10 cellular contexts compared by ENCODE assay signal in the genomic region with DNA sequence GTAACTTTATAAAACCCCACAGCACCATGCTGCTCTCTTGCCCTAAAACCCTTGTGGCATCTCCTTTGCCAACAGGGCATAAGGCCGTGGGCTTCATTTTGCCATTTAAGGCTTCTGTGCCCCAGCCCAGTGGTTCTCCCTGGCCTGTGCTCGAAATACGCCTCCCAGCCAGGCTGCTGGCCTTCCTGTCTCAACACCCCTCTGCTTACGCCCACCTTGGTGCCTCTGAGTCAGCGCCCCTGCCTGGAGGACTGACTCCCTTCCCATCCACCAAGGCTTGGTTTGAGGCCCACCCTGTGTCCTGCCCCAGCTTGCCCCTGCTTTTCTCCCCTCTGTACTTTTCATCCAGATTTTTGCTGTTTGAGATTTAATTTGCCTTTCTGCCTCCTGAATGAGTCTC. TPM values are rescaled to one million over a fixed set of nuclear protein-coding genes. Genes with fewer than 3 reads are reported as not detected.
DNase-seq lines count a peak whose midpoint lies in the region; ATAC-seq, FAIRE-seq and TF ChIP-seq lines count a peak whose summit lies in the region.
"Not testable (repeated sequence)": the region's sequence is repeated elsewhere in the genome, so short reads cannot be mapped to it uniquely, and the experiment has no call there.
"Had no signal": no experiment of that assay in that cellular context is flagged by ENCODE, and none has a peak within 500 bp of the region (broad histone marks: within the 10 kb centered on the region; RNA-seq: fewer than 3 reads in every experiment).

No MANE protein-coding gene starts in this region.

- TF ChIP-seq RAD21 in IMR-90 (IDR thresholded peaks at IDR 0.05; ENCODE audit: low read length), result not testable (repeated sequence)

- not testable (repeated sequence) for H3K4me3 ChIP-seq in IMR-90 (ENCODE audit: insufficient read depth, low read depth, low read length); endothelial cell of umbilical vein (replicated peaks in 1 of 3; ENCODE audit: insufficient read depth in 1 of 3, low read depth in 1 of 3, low read length in 3 of 3)
- H3K4me3 ChIP-seq in left ventricle myocardium inferior (peak overlapping the region; percentile 44), thoracic aorta (peak overlapping the region; percentile 72)

- peak; percentile 43 for FAIRE-seq in endothelial cell of umbilical vein (lab: Jason Lieb, UNC)

- peaks cover 16% of the 10 kb centered on the region for H3K27me3 Mint-ChIP-seq in activated CD8-positive, alpha-beta T cell treated with anti-CD3 and anti-CD28 coated beads for 36 hours

- not testable (repeated sequence) for H3K36me3 Mint-ChIP-seq in activated CD8-positive, alpha-beta T cell treated with anti-CD3 and anti-CD28 coated beads for 36 hours (ENCODE audit: low read depth); stimulated activated effector memory CD8-positive, alpha-beta T cell treated with anti-CD3 and anti-CD28 coated beads, Interleukin-12 subunit alpha, Interleukin-12 subunit beta, amount 100 ng/mL, for 72 hours

- not testable (repeated sequence) for H3K18ac ChIP-seq in IMR-90 (ENCODE audit: low read depth, low read length)

- not testable (repeated sequence) for H3K9me3 Mint-ChIP-seq in activated CD8-positive, alpha-beta T cell treated with anti-CD3 and anti-CD28 coated beads for 36 hours; stimulated activated effector memory CD8-positive, alpha-beta T cell treated with anti-CD3 and anti-CD28 coated beads, Interleukin-12 subunit alpha, Interleukin-12 subunit beta, amount 100 ng/mL, for 72 hours

- DNase-seq in ELR (ENCODE audit: low read depth) (peak; percentile 52), IMR-90 (peak; percentile 54)
- DNase-seq in activated CD8-positive, alpha-beta T cell treated with anti-CD3 and anti-CD28 coated beads for 36 hours, result peak; percentile 64
- DNase-seq in endothelial cell of umbilical vein (ENCODE audit: low read depth, low spot score); left ventricle myocardium inferior; stimulated activated effector memory CD8-positive, alpha-beta T cell treated with anti-CD3 and anti-CD28 coated beads, Interleukin-12 subunit alpha, Interleukin-12 subunit beta, amount 100 ng/mL, for 72 hours (ENCODE audit: low spot score in 2 of 2); thoracic aorta (ENCODE audit: low spot score): not testable (repeated sequence)

- not testable (repeated sequence) for H3K27ac Mint-ChIP-seq in activated CD8-positive, alpha-beta T cell treated with anti-CD3 and anti-CD28 coated beads for 36 hours; stimulated activated effector memory CD8-positive, alpha-beta T cell treated with anti-CD3 and anti-CD28 coated beads, Interleukin-12 subunit alpha, Interleukin-12 subunit beta, amount 100 ng/mL, for 72 hours

- not testable (repeated sequence) for H3K27me3 ChIP-seq in IMR-90 (ENCODE audit: control insufficient read depth, insufficient read depth, low read length); left ventricle myocardium inferior (ENCODE audit: low read depth); thoracic aorta (replicated peaks; ENCODE audit: insufficient read depth)
- H3K27me3 ChIP-seq in endothelial cell of umbilical vein (ENCODE audit: control insufficient read depth in 2 of 2, insufficient read depth in 2 of 2, low read length in 2 of 2), result peaks cover 21 to 32% of the 10 kb centered on the region in 2 experiments

- H2BK120ac ChIP-seq in IMR-90 (ENCODE audit: low read depth, low read length), result not testable (repeated sequence)

- H2AK9ac ChIP-seq in IMR-90 (replicated peaks; ENCODE audit: low read depth, low read length, poor library complexity), result not testable (repeated sequence)

- not testable (repeated sequence) for ATAC-seq in IMR-90 (ENCODE audit: low read depth); thoracic aorta (ENCODE audit: insufficient number of reproducible peaks, low FRiP score, low read depth)
- peak; percentile 76 for ATAC-seq in activated CD8-positive, alpha-beta T cell treated with anti-CD3 and anti-CD28 coated beads for 36 hours
- ATAC-seq in stimulated activated effector memory CD8-positive, alpha-beta T cell treated with anti-CD3 and anti-CD28 coated beads, Interleukin-12 subunit alpha, Interleukin-12 subunit beta, amount 100 ng/mL, for 72 hours, result peak; percentile 33

- in situ Hi-C loops in IMR-90 (cut with MboI; ENCODE audit: low sequenced_read_pairs), result not testable (repeated sequence)

- not testable (repeated sequence) for H2AK5ac ChIP-seq in IMR-90 (ENCODE audit: low read depth, low read length)

- not testable (repeated sequence) for H4K20me1 ChIP-seq in IMR-90 (ENCODE audit: insufficient read depth, low read length); endothelial cell of umbilical vein (replicated peaks; ENCODE audit: control insufficient read depth, extremely low read depth, insufficient read depth, low read length)

- not testable (repeated sequence) for H4K91ac ChIP-seq in IMR-90 (ENCODE audit: insufficient read depth, low read depth, low read length)

- not testable (repeated sequence) for H4K8ac ChIP-seq in IMR-90 (ENCODE audit: low read depth in 2 of 2, low read length in 2 of 2)

- not testable (repeated sequence) for H3K4me1 Mint-ChIP-seq in activated CD8-positive, alpha-beta T cell treated with anti-CD3 and anti-CD28 coated beads for 36 hours (ENCODE audit: low read depth); stimulated activated effector memory CD8-positive, alpha-beta T cell treated with anti-CD3 and anti-CD28 coated beads, Interleukin-12 subunit alpha, Interleukin-12 subunit beta, amount 100 ng/mL, for 72 hours

- H3K79me1 ChIP-seq in IMR-90 (ENCODE audit: low read depth in 1 of 2, low read length in 2 of 2), result peaks cover 4 to 38% of the 10 kb centered on the region in 2 experiments

- H3K4me1 ChIP-seq in IMR-90 (ENCODE audit: control insufficient read depth, insufficient read depth, low read length) (peaks cover 18% of the 10 kb centered on the region), left ventricle myocardium inferior (peaks cover 48% of the 10 kb centered on the region), thoracic aorta (ENCODE audit: control insufficient read depth in 1 of 2, low read depth in 2 of 2) (peaks cover 23 to 58% of the 10 kb centered on the region in 2 donors)
- H3K4me1 ChIP-seq in endothelial cell of umbilical vein (ENCODE audit: control insufficient read depth, extremely low read depth, insufficient read depth, low read length), result not testable (repeated sequence)

- H3K27ac ChIP-seq in IMR-90 (ENCODE audit: insufficient read depth, low read length); endothelial cell of umbilical vein (ENCODE audit: insufficient read depth, low read depth, low read length); left ventricle myocardium inferior (replicated peaks): not testable (repeated sequence)
- H3K27ac ChIP-seq in thoracic aorta, result peak overlapping the region in 1 of 2 donors; percentile 99

- H3K9ac ChIP-seq in IMR-90 (ENCODE audit: low read depth, low read length); endothelial cell of umbilical vein (replicated peaks; ENCODE audit: extremely low read depth, insufficient read depth, low read length): not testable (repeated sequence)

- TF ChIP-seq CTCF in IMR-90 (conservative IDR thresholded peaks at IDR 0.05; ENCODE audit: low read depth, low read length); activated CD8-positive, alpha-beta T cell treated with anti-CD3 and anti-CD28 coated beads for 36 hours (IDR thresholded peaks at IDR 0.05); endothelial cell of umbilical vein (IDR thresholded peaks at IDR 0.05; ENCODE audit: extremely low read depth in 1 of 2, insufficient read depth in 1 of 2, low read depth in 1 of 2, low read length in 2 of 2); left ventricle myocardium inferior (IDR thresholded peaks at IDR 0.05; ENCODE audit: borderline replicate concordance); thoracic aorta (IDR thresholded peaks at IDR 0.05): not testable (repeated sequence)

- CTCF ChIA-PET in IMR-90 (lab: Yijun Ruan, JAX); activated CD8-positive, alpha-beta T cell treated with anti-CD3 and anti-CD28 coated beads for 36 hours (lab: Charles Lee); endothelial cell of umbilical vein (lab: Charles Lee): not testable (repeated sequence)

- H2BK5ac ChIP-seq in IMR-90 (ENCODE audit: low read depth, low read length, poor library complexity, severe bottlenecking), result not testable (repeated sequence)

- intact Hi-C loops in IMR-90 (cut with micrococcal nuclease); activated CD8-positive, alpha-beta T cell treated with anti-CD3 and anti-CD28 coated beads for 36 hours (cut with micrococcal nuclease); endothelial cell of umbilical vein (cut with micrococcal nuclease); left ventricle myocardium inferior (cut with micrococcal nuclease): not testable (repeated sequence)

- not testable (repeated sequence) for H3K4ac ChIP-seq in IMR-90 (ENCODE audit: low read depth, low read length)

- H3K4me2 ChIP-seq in IMR-90 (ENCODE audit: low read depth, low read length), result peak overlapping the region; percentile 44; the same call in 1 of the 2 replicates
- H3K4me2 ChIP-seq in endothelial cell of umbilical vein (ENCODE audit: insufficient read depth, low read length), result not testable (repeated sequence)

- H3K9me1 ChIP-seq in IMR-90 (ENCODE audit: insufficient read depth, low read length); endothelial cell of umbilical vein (replicated peaks; ENCODE audit: control insufficient read depth, extremely low read depth, insufficient read depth, low read length): not testable (repeated sequence)

- H2BK15ac ChIP-seq in IMR-90 (ENCODE audit: low read depth, low read length), result not testable (repeated sequence)

- not testable (repeated sequence) for BruUV-seq in IMR-90 (replicated peaks; lab: Mats Ljungman, UMichigan); endothelial cell of umbilical vein (replicated peaks; lab: Mats Ljungman, UMichigan)

- not testable (repeated sequence) for H3K23ac ChIP-seq in IMR-90 (ENCODE audit: low read depth, low read length)

- H3K79me2 ChIP-seq in endothelial cell of umbilical vein (ENCODE audit: control insufficient read depth, insufficient read depth, low read length), result not testable (repeated sequence)

- not testable (repeated sequence) for H4K5ac ChIP-seq in IMR-90 (ENCODE audit: low read depth, low read length)

- not testable (repeated sequence) for H3K56ac ChIP-seq in IMR-90 (ENCODE audit: extremely low read depth, insufficient read depth, low read length)

- no CpG with 5 or more reads among the region's 5 CpGs for WGBS in IMR-90 (ENCODE audit: extremely low coverage in 2 of 2, insufficient read length in 1 of 2), 2 experiments

- not testable (repeated sequence) for TF ChIP-seq POLR2A in IMR-90 (IDR thresholded peaks at IDR 0.05; ENCODE audit: low read depth, low read length); endothelial cell of umbilical vein (IDR thresholded peaks at IDR 0.05; ENCODE audit: low read depth, low read length)

- not testable (repeated sequence) for H3K36me3 ChIP-seq in IMR-90 (ENCODE audit: control insufficient read depth, insufficient read depth, low read length); endothelial cell of umbilical vein (ENCODE audit: control insufficient read depth in 2 of 2, extremely low read depth in 1 of 2, insufficient read depth in 2 of 2, low read length in 2 of 2); left ventricle myocardium inferior
- peaks cover 12% of the 10 kb centered on the region for H3K36me3 ChIP-seq in thoracic aorta

- dilution Hi-C loops in IMR-90 (cut with HindIII; ENCODE audit: low sequenced_read_pairs, unreplicated experiment); endothelial cell of umbilical vein (cut with MboI; ENCODE audit: extremely low pct_ligation_motif_present, low sequenced_read_pairs): not testable (repeated sequence)

- H2BK20ac ChIP-seq in IMR-90 (ENCODE audit: low read depth, low read length), result not testable (repeated sequence)

- not testable (repeated sequence) for H3K4me3 Mint-ChIP-seq in activated CD8-positive, alpha-beta T cell treated with anti-CD3 and anti-CD28 coated beads for 36 hours; stimulated activated effector memory CD8-positive, alpha-beta T cell treated with anti-CD3 and anti-CD28 coated beads, Interleukin-12 subunit alpha, Interleukin-12 subunit beta, amount 100 ng/mL, for 72 hours

- POLR2A ChIA-PET in IMR-90 (lab: Charles Lee; ENCODE audit: unreplicated experiment); activated CD8-positive, alpha-beta T cell treated with anti-CD3 and anti-CD28 coated beads for 36 hours (lab: Charles Lee); endothelial cell of umbilical vein (lab: Charles Lee): not testable (repeated sequence)

- H3K9me3 ChIP-seq in IMR-90 (ENCODE audit: control insufficient read depth, insufficient read depth, low read length); endothelial cell of umbilical vein (replicated peaks; ENCODE audit: control insufficient read depth, insufficient read depth, low read length); left ventricle myocardium inferior (replicated peaks); thoracic aorta: not testable (repeated sequence)

- not testable (repeated sequence) for H3K14ac ChIP-seq in IMR-90 (replicated peaks; ENCODE audit: low read depth, low read length)

- not testable (repeated sequence) for H2AFZ ChIP-seq in IMR-90 (replicated peaks; ENCODE audit: low read length, poor library complexity); endothelial cell of umbilical vein (ENCODE audit: low read depth, low read length)

RNA-seq across cellular contexts. Expression of a gene that starts 1.8 kb away (rescaled TPM):
- total RNA-seq in IMR-90 (2012; rRNA removed), result 12.4 and 14.7 TPM in 2 replicates
- polyA plus RNA-seq in IMR-90 (2012; rRNA removed), result 28.4 and 35.6 TPM in 2 replicates
- polyA plus RNA-seq in IMR-90 (2012; cell fraction: cytosol; rRNA removed), result 15.6 and 23.3 TPM in 2 replicates
- 24.1 and 69.4 TPM in 2 replicates for polyA plus RNA-seq in IMR-90 (2012; cell fraction: nucleus; rRNA removed; ENCODE audit: low replicate concordance)
- not detected for total RNA-seq in activated CD8-positive, alpha-beta T cell treated with anti-CD3 and anti-CD28 coated beads for 36 hours
- total RNA-seq in endothelial cell of umbilical vein, result not detected in 2 replicates
- polyA plus RNA-seq in endothelial cell of umbilical vein, result not detected in 2 replicates
- not detected in 2 replicates for polyA plus RNA-seq in endothelial cell of umbilical vein (2011; cell fraction: cytosol; rRNA removed)
- polyA plus RNA-seq in endothelial cell of umbilical vein (2011; cell fraction: nucleus; rRNA removed), result not detected in 2 replicates
- polyA plus RNA-seq in endothelial cell of umbilical vein (2012), result 0.04 TPM in 1 of 2 replicates, not detected in the other
- not detected in 2 replicates for polyA minus RNA-seq in endothelial cell of umbilical vein
- 16.2 TPM for polyA minus RNA-seq in endothelial cell of umbilical vein (2011; cell fraction: cytosol; rRNA and poly(A)+ RNA removed)
- 0.10 TPM in 1 of 2 replicates, not detected in the other for polyA minus RNA-seq in endothelial cell of umbilical vein (2011; cell fraction: nucleus; rRNA and poly(A)+ RNA removed)
- total RNA-seq in left ventricle myocardium inferior, result 9.1 TPM
- total RNA-seq in thoracic aorta, result 100 to 1,000 TPM; 252 to 263 TPM
- total RNA-seq: CD8-positive, alpha-beta memory T cell; OCI-LY7 had no signal
- polyA plus RNA-seq: CD14-positive monocyte; CD8-positive, alpha-beta memory T cell had no signal

Comparison
In these comparisons a context has a peak if more than half of its experiments do, and no peak if none do; other contexts are left out.
1. RNA of a gene that starts 1.8 kb away (total RNA-seq): 252 to 263 TPM in thoracic aorta; 12.4 to 14.7 TPM in IMR-90, 9.1 TPM in left ventricle myocardium inferior (single experiment), not detected in activated CD8-positive, alpha-beta T cell treated with anti-CD3 and anti-CD28 coated beads for 36 hours and not detected in endothelial cell of umbilical vein; every median in the first group is over 10 times any median in the second.